20 cellular contexts compared by ENCODE assay signal in genomic region chr5:136710834-136711233, GRCh38.
"Had no signal": no experiment of that assay in that cellular context is flagged by ENCODE, and none has a peak within 500 bp of the region (broad histone marks: within the 10 kb centered on the region; RNA-seq: fewer than 3 reads in every experiment).

No MANE protein-coding gene starts in this region.

- H3K4me3 Mint-ChIP-seq: dendritic cell treated with granulocyte-macrophage colony-stimulating factor and Interleukin-4, amounts not matched to agents 40 ng/mL and 50 ng/mL, for 4 days; effector memory CD8-positive, alpha-beta T cell; endodermal cell had no signal

- H3K27me3 Mint-ChIP-seq: dendritic cell treated with granulocyte-macrophage colony-stimulating factor and Interleukin-4, amounts not matched to agents 40 ng/mL and 50 ng/mL, for 4 days had no signal

- DNase-seq: colonic mucosa; cortex of kidney; dermis blood vessel endothelial cell; dorsolateral prefrontal cortex; effector CD4-positive, alpha-beta T cell; effector CD8-positive, alpha-beta T cell; effector memory CD4-positive, alpha-beta T cell; effector memory CD8-positive, alpha-beta T cell; endodermal cell; erythroblast; esophagus squamous epithelium; foreskin fibroblast; foreskin keratinocyte; foreskin melanocyte; gastrocnemius medialis; glutamatergic neuron; head of caudate nucleus; heart left ventricle; heart right ventricle had no signal

- H3K27ac Mint-ChIP-seq: dendritic cell treated with granulocyte-macrophage colony-stimulating factor and Interleukin-4, amounts not matched to agents 40 ng/mL and 50 ng/mL, for 4 days; effector memory CD8-positive, alpha-beta T cell; endodermal cell had no signal

- H3K9me3 Mint-ChIP-seq: dendritic cell treated with granulocyte-macrophage colony-stimulating factor and Interleukin-4, amounts not matched to agents 40 ng/mL and 50 ng/mL, for 4 days had no signal

- H3K4me1 Mint-ChIP-seq: endodermal cell had no signal
